ENCODE assay signal across 13 cellular contexts in the genomic region with DNA sequence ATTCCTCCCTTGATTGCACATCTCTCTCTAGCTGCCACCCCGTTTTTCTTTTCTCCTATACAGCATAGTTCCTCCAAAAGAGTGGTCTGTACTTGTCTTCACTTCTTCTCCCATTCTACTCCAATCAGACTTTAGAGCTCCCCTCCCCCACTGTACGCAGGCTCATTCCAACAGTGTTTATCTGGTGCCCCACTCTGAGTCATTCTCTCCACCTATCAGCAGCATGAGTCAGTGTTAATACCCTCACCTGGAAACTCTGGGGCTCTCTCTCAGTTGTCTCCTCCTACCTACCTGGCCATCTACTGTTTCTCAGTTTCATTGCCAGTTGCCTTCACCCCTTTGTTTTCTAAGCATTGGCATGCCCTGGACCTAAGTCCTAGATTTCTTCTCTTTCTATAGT.
DNase-seq lines count a peak whose midpoint lies in the region; ATAC-seq and TF ChIP-seq lines count a peak whose summit lies in the region.
"Had no signal": no experiment of that assay in that cellular context is flagged by ENCODE, and none has a peak within 500 bp of the region (broad histone marks: within the 10 kb centered on the region; RNA-seq: fewer than 3 reads in every experiment).

No MANE protein-coding gene starts in this region.

- no peaks in the 10 kb centered on the region for H3K79me2 ChIP-seq in trophoblast cell (ENCODE audit: control insufficient read depth, insufficient read depth, low read length, poor library complexity)

- H3K14ac ChIP-seq in trophoblast cell (ENCODE audit: low read length): no peak overlapping the region

- no peak overlapping the region for H3K18ac ChIP-seq in trophoblast cell (ENCODE audit: low read length)

- no peak for TF ChIP-seq CTCF in gastrocnemius medialis (IDR thresholded peaks at IDR 0.05 in 4 of 5, conservative IDR thresholded peaks at IDR 0.05 in 1 of 5)

- H3K27me3 ChIP-seq in trophoblast cell (ENCODE audit: insufficient read depth, low read length) (no peaks in the 10 kb centered on the region), gastrocnemius medialis (no peaks in the 10 kb centered on the region)
- H3K27me3 ChIP-seq: ovary had no signal

- H2BK120ac ChIP-seq in trophoblast cell (ENCODE audit: insufficient read depth, low read length, poor library complexity): no peak overlapping the region

- H3K23ac ChIP-seq in trophoblast cell (ENCODE audit: low read length): no peak overlapping the region

- no peak overlapping the region for H4K91ac ChIP-seq in trophoblast cell (ENCODE audit: low read depth, low read length)

- H3K4me3 ChIP-seq in trophoblast cell (ENCODE audit: low read depth, low read length): no peak overlapping the region
- H3K4me3 ChIP-seq in gastrocnemius medialis: no peak overlapping the region
- H3K4me3 ChIP-seq: ovary had no signal

- no peak overlapping the region for H2AFZ ChIP-seq in trophoblast cell (ENCODE audit: insufficient read depth, low read length, poor library complexity)

- no peak overlapping the region for H3K9ac ChIP-seq in trophoblast cell (ENCODE audit: low read length)

- H3K36me3 ChIP-seq in trophoblast cell (ENCODE audit: control insufficient read depth in 1 of 2, insufficient read depth in 2 of 2, low read length in 2 of 2) (no peaks in the 10 kb centered on the region), gastrocnemius medialis (no peaks in the 10 kb centered on the region)
- H3K36me3 ChIP-seq: ovary had no signal

- peak overlapping the region; percentile 24 for H3K27ac ChIP-seq in epithelial cell of prostate
- H3K27ac ChIP-seq in trophoblast cell (ENCODE audit: low read depth, low read length): no peak overlapping the region
- H3K27ac ChIP-seq in gastrocnemius medialis: no peak overlapping the region
- H3K27ac ChIP-seq: ovary had no signal

- no peak for TF ChIP-seq POLR2A in gastrocnemius medialis (IDR thresholded peaks at IDR 0.05)

- H2BK12ac ChIP-seq in trophoblast cell (ENCODE audit: low read length): no peak overlapping the region

- no peak overlapping the region for H4K12ac ChIP-seq in trophoblast cell (ENCODE audit: low read depth, low read length)

- intact Hi-C loops in gastrocnemius medialis (cut with DNase I; ENCODE audit: low total_unique reads): no loop called here

- H3K9me3 ChIP-seq in trophoblast cell (ENCODE audit: insufficient read depth, low read depth, low read length): no peaks in the 10 kb centered on the region
- H3K9me3 ChIP-seq in gastrocnemius medialis: no peaks in the 10 kb centered on the region
- H3K9me3 ChIP-seq: ovary had no signal

- DNase-seq in ELF-1 (ENCODE audit: low read depth, low spot score) (peak; percentile 28), M059J (ENCODE audit: low read depth) (peak; percentile 41), epithelial cell of prostate (ENCODE audit: low read depth, low spot score) (peak; percentile 60), trophoblast cell (peak; percentile 18 to 38), gastrocnemius medialis (no peak), NCI-H2107 (lab: John Stamatoyannopoulos, UW) (no peak)
- DNase-seq: amniotic stem cell, foreskin melanocyte, H7, NCI-H1417 treated with DMSO at 0.1 percent for 48 hours, NCI-H2171 treated with DMSO at 0.1 percent for 48 hours, ovary had no signal

- peak overlapping the region; percentile 37 for H4K8ac ChIP-seq in trophoblast cell (ENCODE audit: low read depth, low read length)

- no peak overlapping the region for H2AK5ac ChIP-seq in trophoblast cell (ENCODE audit: low read length)

- WGBS in trophoblast cell (ENCODE audit: extremely low coverage, insufficient coverage, insufficient read length): no CpG with 5 or more reads among the region's 2 CpGs

- ATAC-seq in GM19328 (IDR thresholded peaks at IDR 0.05; ENCODE audit: unreplicated experiment): no peak
- no peak for ATAC-seq in gastrocnemius medialis

- no peak overlapping the region for H3K4me2 ChIP-seq in trophoblast cell (ENCODE audit: low read length)

- no peaks in the 10 kb centered on the region for H3K79me1 ChIP-seq in trophoblast cell (ENCODE audit: low read length)

- peaks cover 0 to 7% of the 10 kb centered on the region in 2 experiments for H3K4me1 ChIP-seq in trophoblast cell (ENCODE audit: control insufficient read depth in 1 of 2, insufficient read depth in 2 of 2, low read length in 2 of 2)
- no peaks in the 10 kb centered on the region for H3K4me1 ChIP-seq in gastrocnemius medialis

- in situ Hi-C loops in gastrocnemius medialis (cut with MboI; ENCODE audit: low sequenced_read_pairs in 4 of 4): no loop called here

- no peak overlapping the region for H3K4ac ChIP-seq in trophoblast cell (ENCODE audit: low read depth, low read length)

- H2BK5ac ChIP-seq in trophoblast cell (ENCODE audit: low read depth, low read length, poor library complexity): no peak overlapping the region

Comparison
In these comparisons a context has a peak if more than half of its experiments do, and no peak if none do; other contexts are left out.
1. DNase-seq: peak in ELF-1 (single experiment), M059J (single experiment), epithelial cell of prostate (single experiment) and trophoblast cell (2 of 2); none in gastrocnemius medialis (0 of 2) and NCI-H2107 (single experiment).